ENCODE assay signal across 19 cellular contexts in genomic region chr7:88317422-88317821, GRCh38. TPM values are rescaled to one million over a fixed set of nuclear protein-coding genes. Genes with fewer than 3 reads are reported as not detected.
"Had no signal": no experiment of that assay in that cellular context is flagged by ENCODE, and none has a peak within 500 bp of the region (broad histone marks: within the 10 kb centered on the region; RNA-seq: fewer than 3 reads in every experiment).

No MANE protein-coding gene starts in this region.

- H3K36me3 ChIP-seq: ascending aorta, esophagus muscularis mucosa, neural progenitor cell, thyroid gland, vagina had no signal

- H3K9me3 Mint-ChIP-seq: activated naive CD4-positive, alpha-beta T cell treated with anti-CD3 and anti-CD28 coated beads for 36 hours; activated T-helper 2 cell treated with anti-CD3 and anti-CD28 coated beads, Interferon-gamma antibody, Interleukin-2, Interleukin-4, amounts not matched to agents 10 μg/mL and 5 μg/mL and 100 μg/mL, durations not matched to agents 14 hours and 24 hours and 36 hours; neural progenitor cell; T-cell had no signal

- H3K4me3 ChIP-seq: ascending aorta, esophagus muscularis mucosa, neural progenitor cell, thyroid gland, vagina had no signal

- H3K27ac ChIP-seq: ascending aorta, esophagus muscularis mucosa, neural progenitor cell, parathyroid adenoma, thyroid gland, vagina had no signal

- H3K27ac Mint-ChIP-seq: activated naive CD4-positive, alpha-beta T cell treated with anti-CD3 and anti-CD28 coated beads for 36 hours; activated T-helper 2 cell treated with anti-CD3 and anti-CD28 coated beads, Interferon-gamma antibody, Interleukin-2, Interleukin-4, amounts not matched to agents 10 μg/mL and 5 μg/mL and 100 μg/mL, durations not matched to agents 14 hours and 24 hours and 36 hours; naive B cell; neural progenitor cell; T-cell had no signal

- H3K36me3 Mint-ChIP-seq: naive B cell, neural progenitor cell, T-cell had no signal

- H3K27me3 ChIP-seq: ascending aorta, esophagus muscularis mucosa, neural progenitor cell, thyroid gland, vagina had no signal

- H3K4me1 Mint-ChIP-seq: neural progenitor cell had no signal

- DNase-seq: activated CD4-positive, alpha-beta T cell treated with anti-CD3 and anti-CD28 coated beads, Interleukin-2, amount 50 U/mL, for 1 hour; activated naive CD4-positive, alpha-beta T cell treated with anti-CD3 and anti-CD28 coated beads for 36 hours; glutamatergic neuron; hypothalamus; naive B cell; stimulated activated CD4-positive, alpha-beta T cell treated with anti-CD3 and anti-CD28 coated beads, Interleukin-12 subunit alpha, Interleukin-12 subunit beta, amount 100 ng/mL, for 4 hours; stimulated activated CD4-positive, alpha-beta T cell treated with anti-CD3 and anti-CD28 coated beads, Interleukin-2, amount 100 ng/mL, for 24 hours; T-cell; T-helper 9 cell; thyroid gland had no signal

- ATAC-seq: activated CD4-positive, CD25-positive, alpha-beta regulatory T cell treated with anti-CD3 and anti-CD28 coated beads, Interleukin-2, amount 50 U/mL, for 24 hours; T-cell had no signal

- H3K9me3 ChIP-seq: ascending aorta, esophagus muscularis mucosa, thyroid gland, vagina had no signal

- H3K4me1 ChIP-seq: ascending aorta, neural progenitor cell, parathyroid adenoma had no signal

- H3K4me3 Mint-ChIP-seq: activated naive CD4-positive, alpha-beta T cell treated with anti-CD3 and anti-CD28 coated beads for 36 hours; naive B cell; neural progenitor cell; T-cell had no signal

RNA-seq across cellular contexts. Expression of gene STEAP4, which starts 10.7 kb away (rescaled TPM):
- total RNA-seq: activated CD8-positive, alpha-beta memory T cell treated with anti-CD3 and anti-CD28 coated beads for 36 hours; activated naive CD4-positive, alpha-beta T cell treated with anti-CD3 and anti-CD28 coated beads for 36 hours; lung microvascular endothelial cell had no signal
